24 cellular contexts compared by ENCODE assay signal in the genomic region with DNA sequence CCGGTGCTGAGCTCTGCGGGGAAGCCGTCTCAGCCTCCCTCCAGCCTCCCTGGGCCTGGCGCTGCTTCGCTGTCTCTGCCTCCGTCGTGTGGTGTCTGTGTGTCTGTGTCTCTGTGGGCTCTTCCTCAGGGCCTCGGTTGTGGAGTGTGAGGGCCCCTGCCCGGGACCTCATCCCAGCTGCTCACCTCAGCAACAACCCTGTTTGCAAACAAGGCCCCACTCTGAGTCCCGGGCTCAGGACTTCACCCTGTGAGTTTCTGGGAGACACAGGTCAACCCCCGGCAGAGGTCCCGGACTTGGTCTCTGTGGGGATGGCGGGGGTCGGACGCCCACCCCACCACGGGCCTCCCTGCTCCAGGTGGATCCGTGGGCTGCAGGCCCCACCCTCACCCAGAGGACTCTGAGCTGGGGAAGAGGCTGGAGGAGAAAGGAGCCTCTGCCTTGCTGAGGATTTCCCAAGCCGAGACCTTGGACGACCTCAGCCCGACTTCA.
"Had no signal": no experiment of that assay in that cellular context is flagged by ENCODE, and none has a peak within 500 bp of the region (broad histone marks: within the 10 kb centered on the region; RNA-seq: fewer than 3 reads in every experiment).

No MANE protein-coding gene starts in this region.

- DNase-seq: activated CD4-positive, alpha-beta memory T cell treated with anti-CD3 and anti-CD28 coated beads, Interleukin-2, amount 10 ng/mL, durations not matched to agents 7 days and 5 days; activated CD4-positive, alpha-beta T cell treated with anti-CD3 and anti-CD28 coated beads, Interleukin-2, amount 10 ng/mL, durations not matched to agents 24 days and 14 days; activated CD4-positive, CD25-positive, alpha-beta regulatory T cell treated with anti-CD3 and anti-CD28 coated beads, Interleukin-2, amount 50 U/mL, for 72 hours; activated effector memory CD4-positive, alpha-beta T cell treated with Interleukin-2 at 50 U/mL for 16 hours; activated naive CD4-positive, alpha-beta T cell treated with Interleukin-2 at 50 U/mL for 16 hours; anterior cingulate cortex; body of pancreas; cerebellar nuclear complex; effector memory CD8-positive, alpha-beta T cell; hippocampal formation; mesendoderm; nucleus accumbens; spleen; stimulated activated naive CD4-positive, alpha-beta T cell; T-helper 2 cell; trophoblast cell had no signal

- H3K36me3 ChIP-seq: gastroesophageal sphincter, right atrium auricular region, spleen, thoracic aorta, uterus had no signal

- ATAC-seq: body of pancreas; effector memory CD8-positive, alpha-beta T cell; gastroesophageal sphincter had no signal

- H3K4me1 ChIP-seq: body of pancreas, gastroesophageal sphincter, parathyroid adenoma, right atrium auricular region, spleen, uterus had no signal

- H3K4me3 ChIP-seq: body of pancreas, coronary artery, dorsolateral prefrontal cortex, gastroesophageal sphincter, lung, right atrium auricular region, spleen, thoracic aorta, uterus had no signal

- H3K9ac ChIP-seq: parathyroid adenoma had no signal

- H3K27me3 ChIP-seq: body of pancreas, right atrium auricular region, uterus had no signal

- H3K27ac ChIP-seq: body of pancreas, coronary artery, dorsolateral prefrontal cortex, gastroesophageal sphincter, parathyroid adenoma, right atrium auricular region, spleen, thoracic aorta, uterus had no signal

- H3K9me3 ChIP-seq: body of pancreas, gastroesophageal sphincter, right atrium auricular region, spleen, thoracic aorta, uterus had no signal
